Comparison of ENCODE assay signal across 8 cellular contexts in genomic region chr7:87628780-87629569, GRCh38. TPM values are rescaled to one million over a fixed set of nuclear protein-coding genes. Genes with fewer than 3 reads are reported as not detected.
DNase-seq lines count a peak whose midpoint lies in the region; ATAC-seq and TF ChIP-seq lines count a peak whose summit lies in the region.

No MANE protein-coding gene starts in this region.

- CTCF ChIA-PET in activated CD4-positive, alpha-beta memory T cell treated with anti-CD3 and anti-CD28 coated beads, Interleukin-2, amount 10 ng/mL, durations not matched to agents 7 days and 5 days (lab: Charles Lee) = interaction anchor here (0.9 kb wide), 1 partner anchor 29 kb away, joined by 3 read pairs; no protein-coding TSS in a partner anchor

- DNase-seq in ELR (ENCODE audit: low read depth) (peak; percentile 0), NCI-H1092 (lab: John Stamatoyannopoulos, UW) (peak; percentile 53), endodermal cell (peak; percentile 78), mesenteric fat pad (ENCODE audit: low spot score) (peak; percentile 86), AG08395 (ENCODE audit: low spot score) (no peak)
- no peak for DNase-seq in activated CD4-positive, alpha-beta memory T cell treated with anti-CD3 and anti-CD28 coated beads, Interleukin-2, amount 10 ng/mL, durations not matched to agents 7 days and 5 days
- DNase-seq in stimulated activated naive B cell treated with anti-CD40 and anti-IgM and Interleukin-4, amounts not matched to agents 10 μg/mL and 1 μg/mL and 100 μg/mL, for 72 hours = peak; percentile 28

- peaks cover 15% of the 10 kb centered on the region for H3K27me3 Mint-ChIP-seq in activated CD4-positive, alpha-beta memory T cell treated with anti-CD3 and anti-CD28 coated beads, Interleukin-2, amount 10 ng/mL, durations not matched to agents 7 days and 5 days
- peaks cover 45% of the 10 kb centered on the region for H3K27me3 Mint-ChIP-seq in endodermal cell (ENCODE audit: insufficient read depth)
- H3K27me3 Mint-ChIP-seq in stimulated activated naive B cell treated with anti-CD40 and anti-IgM and Interleukin-4, amounts not matched to agents 10 μg/mL and 1 μg/mL and 100 μg/mL, for 72 hours = peaks cover 4 to 18% of the 10 kb centered on the region in 2 donors

- H3K4me1 Mint-ChIP-seq in activated CD4-positive, alpha-beta memory T cell treated with anti-CD3 and anti-CD28 coated beads, Interleukin-2, amount 10 ng/mL, durations not matched to agents 7 days and 5 days = peaks cover 11% of the 10 kb centered on the region
- peaks cover 5% of the 10 kb centered on the region for H3K4me1 Mint-ChIP-seq in endodermal cell
- H3K4me1 Mint-ChIP-seq in stimulated activated naive B cell treated with anti-CD40 and anti-IgM and Interleukin-4, amounts not matched to agents 10 μg/mL and 1 μg/mL and 100 μg/mL, for 72 hours = peaks cover 9 to 20% of the 10 kb centered on the region in 2 donors

- ATAC-seq in stimulated activated naive B cell treated with anti-CD40 and anti-IgM and Interleukin-4, amounts not matched to agents 10 μg/mL and 1 μg/mL and 100 μg/mL, for 72 hours (replicated peaks) = peak; percentile 46 to 63
- ATAC-seq in GM18505 (IDR thresholded peaks at IDR 0.05; ENCODE audit: unreplicated experiment) = no peak

- peaks cover 39% of the 10 kb centered on the region for H3K27me3 ChIP-seq in endodermal cell (ENCODE audit: control insufficient read depth, insufficient read depth, low read length, poor library complexity, severe bottlenecking)

- H3K27ac Mint-ChIP-seq in activated CD4-positive, alpha-beta memory T cell treated with anti-CD3 and anti-CD28 coated beads, Interleukin-2, amount 10 ng/mL, durations not matched to agents 7 days and 5 days = no peak overlapping the region
- no peak overlapping the region for H3K27ac Mint-ChIP-seq in endodermal cell
- H3K27ac Mint-ChIP-seq in stimulated activated naive B cell treated with anti-CD40 and anti-IgM and Interleukin-4, amounts not matched to agents 10 μg/mL and 1 μg/mL and 100 μg/mL, for 72 hours = peak overlapping the region; percentile 89

- WGBS in endodermal cell (ENCODE audit: insufficient coverage in 1 of 2, insufficient read length in 1 of 2), 2 experiments = 9 to 15% methylated on average over 15 to 39 of the region's 39 CpGs

- H3K4me3 ChIP-seq in endodermal cell (ENCODE audit: low read length) = peak overlapping the region; percentile 81

- no peaks in the 10 kb centered on the region for H3K4me1 ChIP-seq in endodermal cell (ENCODE audit: control insufficient read depth, insufficient read depth, low read length)

- H3K9ac ChIP-seq in endodermal cell (ENCODE audit: extremely low read depth, low read length, poor library complexity, severe bottlenecking) = no peak overlapping the region

- no peaks in the 10 kb centered on the region for H3K9me3 Mint-ChIP-seq in activated CD4-positive, alpha-beta memory T cell treated with anti-CD3 and anti-CD28 coated beads, Interleukin-2, amount 10 ng/mL, durations not matched to agents 7 days and 5 days
- no peaks in the 10 kb centered on the region for H3K9me3 Mint-ChIP-seq in endodermal cell
- H3K9me3 Mint-ChIP-seq in stimulated activated naive B cell treated with anti-CD40 and anti-IgM and Interleukin-4, amounts not matched to agents 10 μg/mL and 1 μg/mL and 100 μg/mL, for 72 hours = no peaks in the 10 kb centered on the region

- H3K36me3 Mint-ChIP-seq in activated CD4-positive, alpha-beta memory T cell treated with anti-CD3 and anti-CD28 coated beads, Interleukin-2, amount 10 ng/mL, durations not matched to agents 7 days and 5 days (ENCODE audit: low read depth) = no peaks in the 10 kb centered on the region
- H3K36me3 Mint-ChIP-seq in endodermal cell (ENCODE audit: low read depth) = no peaks in the 10 kb centered on the region
- H3K36me3 Mint-ChIP-seq in stimulated activated naive B cell treated with anti-CD40 and anti-IgM and Interleukin-4, amounts not matched to agents 10 μg/mL and 1 μg/mL and 100 μg/mL, for 72 hours = no peaks in the 10 kb centered on the region

- H3K27ac ChIP-seq in endodermal cell (ENCODE audit: low read depth, low read length) = no peak overlapping the region

- POLR2A ChIA-PET in activated CD4-positive, alpha-beta memory T cell treated with anti-CD3 and anti-CD28 coated beads, Interleukin-2, amount 10 ng/mL, durations not matched to agents 7 days and 5 days (lab: Charles Lee) = interaction anchor here (1.3 kb wide), 1 partner anchor 28 kb away, joined by 3 read pairs; the partner anchor contains the start of gene ABCB1

- H3K9me3 ChIP-seq in endodermal cell (ENCODE audit: control insufficient read depth, low read length) = no peaks in the 10 kb centered on the region

- no peaks in the 10 kb centered on the region for H3K36me3 ChIP-seq in endodermal cell (ENCODE audit: control insufficient read depth, insufficient read depth, low read length)

- TF ChIP-seq CTCF in endodermal cell (conservative IDR thresholded peaks at IDR 0.05) = no peak

- peak overlapping the region; percentile 73 for H3K4me3 Mint-ChIP-seq in activated CD4-positive, alpha-beta memory T cell treated with anti-CD3 and anti-CD28 coated beads, Interleukin-2, amount 10 ng/mL, durations not matched to agents 7 days and 5 days
- H3K4me3 Mint-ChIP-seq in endodermal cell = peak overlapping the region; percentile 62
- peak overlapping the region; percentile 92 to 97 for H3K4me3 Mint-ChIP-seq in stimulated activated naive B cell treated with anti-CD40 and anti-IgM and Interleukin-4, amounts not matched to agents 10 μg/mL and 1 μg/mL and 100 μg/mL, for 72 hours

- TF ChIP-seq POLR2A in GM18505 (IDR thresholded peaks at IDR 0.05; ENCODE audit: borderline replicate concordance, extremely low read depth, insufficient read depth, insufficient read length) = no peak

RNA-seq across cellular contexts. Expression of gene RUNDC3B, which starts 0.8 kb away (rescaled TPM):
- under 1 TPM; 0.10 to 0.20 TPM for total RNA-seq in activated CD4-positive, alpha-beta memory T cell treated with anti-CD3 and anti-CD28 coated beads, Interleukin-2, amount 10 ng/mL, durations not matched to agents 7 days and 5 days
- total RNA-seq in endodermal cell = under 1 TPM in 1 of 2 donors, not detected in 1; 0.44 TPM
- polyA plus RNA-seq in endodermal cell (2013, experiment 1 of 2) = 0.57 TPM
- polyA plus RNA-seq in endodermal cell (2013, experiment 2 of 2) = 0.41 TPM
- 3.5 TPM for total RNA-seq in mesenteric fat pad

RNA-seq across cellular contexts. Expression of gene ABCB1, which starts 28.3 kb away (rescaled TPM):
- total RNA-seq in activated CD4-positive, alpha-beta memory T cell treated with anti-CD3 and anti-CD28 coated beads, Interleukin-2, amount 10 ng/mL, durations not matched to agents 7 days and 5 days = 1 to 10 TPM; 8.1 to 9.8 TPM
- under 1 TPM in 1 of 2 donors, not detected in 1; 0.07 TPM for total RNA-seq in endodermal cell
- 0.39 TPM for polyA plus RNA-seq in endodermal cell (2013, experiment 1 of 2)
- 0.37 TPM for polyA plus RNA-seq in endodermal cell (2013, experiment 2 of 2)
- total RNA-seq in mesenteric fat pad = 3.2 TPM

Comparison
In these comparisons a context has a peak if more than half of its experiments do, and no peak if none do; other contexts are left out.
1. DNase-seq: peak in ELR (single experiment), NCI-H1092 (single experiment), endodermal cell (single experiment), mesenteric fat pad (single experiment) and stimulated activated naive B cell treated with anti-CD40 and anti-IgM and Interleukin-4, amounts not matched to agents 10 μg/mL and 1 μg/mL and 100 μg/mL, for 72 hours (single experiment); none in activated CD4-positive, alpha-beta memory T cell treated with anti-CD3 and anti-CD28 coated beads, Interleukin-2, amount 10 ng/mL, durations not matched to agents 7 days and 5 days (single experiment) and AG08395 (single experiment).
2. Peak in every context shown above with its lines, with median percentiles within 50 percentile points of each other: H3K4me3 Mint-ChIP-seq.